In genomic region chr19:6720369-6721112, GRCh38 we compare ENCODE assay signal across 1 cellular context.
TF ChIP-seq lines count a peak whose summit lies in the region.

Gene C3 (minus strand): TSS chr19:6720650. CDS start chr19:6720589, 61 bp downstream.

TF ChIP-seq in K562, 482 proteins besides CTCF, POLR2A, EP300 and RAD21 (continued from another document):
- TF ChIP-seq GATAD2B (IDR thresholded peaks at IDR 0.05; ENCODE audit: borderline replicate concordance) = no peak
- TF ChIP-seq, protein P1, sequence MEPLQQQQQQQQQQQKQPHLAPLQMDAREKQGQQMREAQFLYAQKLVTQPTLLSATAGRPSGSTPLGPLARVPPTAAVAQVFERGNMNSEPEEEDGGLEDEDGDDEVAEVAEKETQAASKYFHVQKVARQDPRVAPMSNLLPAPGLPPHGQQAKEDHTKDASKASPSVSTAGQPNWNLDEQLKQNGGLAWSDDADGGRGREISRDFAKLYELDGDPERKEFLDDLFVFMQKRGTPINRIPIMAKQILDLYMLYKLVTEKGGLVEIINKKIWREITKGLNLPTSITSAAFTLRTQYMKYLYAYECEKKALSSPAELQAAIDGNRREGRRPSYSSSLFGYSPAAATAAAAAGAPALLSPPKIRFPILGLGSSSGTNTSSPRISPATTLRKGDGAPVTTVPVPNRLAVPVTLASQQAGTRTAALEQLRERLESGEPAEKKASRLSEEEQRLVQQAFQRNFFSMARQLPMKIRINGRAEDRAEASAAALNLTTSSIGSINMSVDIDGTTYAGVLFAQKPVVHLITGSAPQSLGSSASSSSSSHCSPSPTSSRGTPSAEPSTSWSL (CRISPR knock-in tag; IDR thresholded peaks at IDR 0.05; ENCODE audit: borderline replicate concordance) = no peak
- no peak for TF ChIP-seq WHSC1 (IDR thresholded peaks at IDR 0.05; ENCODE audit: low read length)
- no peak for TF ChIP-seq RBBP5 (IDR thresholded peaks at IDR 0.05; ENCODE audit: borderline replicate concordance, insufficient read depth, low read length, poor library complexity, severe bottlenecking)
- no peak for TF ChIP-seq ETV5 (CRISPR knock-in tag; IDR thresholded peaks at IDR 0.05; ENCODE audit: low read depth)
- TF ChIP-seq ZC3H4 (CRISPR knock-in tag; IDR thresholded peaks at IDR 0.05; ENCODE audit: borderline replicate concordance) = no peak
- no peak for TF ChIP-seq ZNF644 (tag; IDR thresholded peaks at IDR 0.05; ENCODE audit: low read depth)
- no peak for TF ChIP-seq THRB (CRISPR knock-in tag; conservative IDR thresholded peaks at IDR 0.05)
- TF ChIP-seq CEBPG (CRISPR knock-in tag; IDR thresholded peaks at IDR 0.05) = no peak
- peak in 1 of 2 experiments; percentile 34; a peak in 2 of 4 replicates for TF ChIP-seq CEBPG (tag; conservative IDR thresholded peaks at IDR 0.05 in 1 of 2, IDR thresholded peaks at IDR 0.05 in 1 of 2)
- TF ChIP-seq, protein P2, sequence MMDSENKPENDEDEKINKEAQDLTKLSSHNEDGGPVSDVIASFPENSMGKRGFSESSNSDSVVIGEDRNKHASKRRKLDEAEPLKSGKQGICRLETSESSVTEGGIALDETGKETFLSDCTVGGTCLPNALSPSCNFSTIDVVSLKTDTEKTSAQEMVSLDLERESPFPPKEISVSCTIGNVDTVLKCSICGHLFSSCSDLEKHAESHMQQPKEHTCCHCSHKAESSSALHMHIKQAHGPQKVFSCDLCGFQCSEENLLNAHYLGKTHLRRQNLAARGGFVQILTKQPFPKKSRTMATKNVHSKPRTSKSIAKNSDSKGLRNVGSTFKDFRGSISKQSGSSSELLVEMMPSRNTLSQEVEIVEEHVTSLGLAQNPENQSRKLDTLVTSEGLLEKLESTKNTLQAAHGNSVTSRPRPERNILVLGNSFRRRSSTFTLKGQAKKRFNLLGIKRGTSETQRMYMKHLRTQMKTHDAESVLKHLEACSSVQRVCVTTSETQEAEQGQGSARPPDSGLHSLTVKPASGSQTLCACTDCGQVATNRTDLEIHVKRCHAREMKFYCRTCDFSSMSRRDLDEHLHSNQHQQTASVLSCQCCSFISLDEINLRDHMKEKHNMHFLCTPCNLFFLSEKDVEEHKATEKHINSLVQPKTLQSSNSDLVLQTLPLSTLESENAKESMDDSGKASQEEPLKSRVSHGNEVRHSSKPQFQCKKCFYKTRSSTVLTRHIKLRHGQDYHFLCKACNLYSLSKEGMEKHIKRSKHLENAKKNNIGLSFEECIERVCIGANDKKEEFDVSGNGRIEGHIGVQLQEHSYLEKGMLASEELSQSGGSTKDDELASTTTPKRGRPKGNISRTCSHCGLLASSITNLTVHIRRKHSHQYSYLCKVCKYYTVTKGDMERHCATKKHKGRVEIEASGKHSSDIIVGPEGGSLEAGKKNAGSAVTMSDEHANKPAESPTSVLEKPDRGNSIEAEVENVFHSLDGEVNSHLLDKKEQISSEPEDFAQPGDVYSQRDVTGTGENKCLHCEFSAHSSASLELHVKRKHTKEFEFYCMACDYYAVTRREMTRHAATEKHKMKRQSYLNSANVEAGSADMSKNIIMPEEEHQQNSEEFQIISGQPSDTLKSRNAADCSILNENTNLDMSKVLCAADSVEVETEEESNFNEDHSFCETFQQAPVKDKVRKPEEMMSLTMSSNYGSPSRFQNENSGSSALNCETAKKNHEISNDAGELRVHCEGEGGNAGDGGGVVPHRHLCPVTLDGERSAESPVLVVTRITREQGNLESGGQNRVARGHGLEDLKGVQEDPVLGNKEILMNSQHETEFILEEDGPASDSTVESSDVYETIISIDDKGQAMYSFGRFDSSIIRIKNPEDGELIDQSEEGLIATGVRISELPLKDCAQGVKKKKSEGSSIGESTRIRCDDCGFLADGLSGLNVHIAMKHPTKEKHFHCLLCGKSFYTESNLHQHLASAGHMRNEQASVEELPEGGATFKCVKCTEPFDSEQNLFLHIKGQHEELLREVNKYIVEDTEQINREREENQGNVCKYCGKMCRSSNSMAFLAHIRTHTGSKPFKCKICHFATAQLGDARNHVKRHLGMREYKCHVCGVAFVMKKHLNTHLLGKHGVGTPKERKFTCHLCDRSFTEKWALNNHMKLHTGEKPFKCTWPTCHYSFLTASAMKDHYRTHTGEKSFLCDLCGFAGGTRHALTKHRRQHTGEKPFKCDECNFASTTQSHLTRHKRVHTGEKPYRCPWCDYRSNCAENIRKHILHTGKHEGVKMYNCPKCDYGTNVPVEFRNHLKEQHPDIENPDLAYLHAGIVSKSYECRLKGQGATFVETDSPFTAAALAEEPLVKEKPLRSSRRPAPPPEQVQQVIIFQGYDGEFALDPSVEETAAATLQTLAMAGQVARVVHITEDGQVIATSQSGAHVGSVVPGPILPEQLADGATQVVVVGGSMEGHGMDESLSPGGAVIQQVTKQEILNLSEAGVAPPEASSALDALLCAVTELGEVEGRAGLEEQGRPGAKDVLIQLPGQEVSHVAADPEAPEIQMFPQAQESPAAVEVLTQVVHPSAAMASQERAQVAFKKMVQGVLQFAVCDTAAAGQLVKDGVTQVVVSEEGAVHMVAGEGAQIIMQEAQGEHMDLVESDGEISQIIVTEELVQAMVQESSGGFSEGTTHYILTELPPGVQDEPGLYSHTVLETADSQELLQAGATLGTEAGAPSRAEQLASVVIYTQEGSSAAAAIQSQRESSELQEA (IDR thresholded peaks at IDR 0.05; ENCODE audit: low read depth) = no peak
- TF ChIP-seq KAT8 (IDR thresholded peaks at IDR 0.05; ENCODE audit: low read depth) = no peak
- no peak for TF ChIP-seq TGIF2 (CRISPR knock-in tag; IDR thresholded peaks at IDR 0.05)
- TF ChIP-seq PRDM10 (IDR thresholded peaks at IDR 0.05; ENCODE audit: partially characterized antibody) = peak; percentile 85
- TF ChIP-seq CBFB (CRISPR knock-in tag; IDR thresholded peaks at IDR 0.05) = no peak
- 0 out of 2 replicates have a peak, but pooled peaks have one; percentile 6 for TF ChIP-seq BHLHE40 (IDR thresholded peaks at IDR 0.05; ENCODE audit: low read length)
- no peak for TF ChIP-seq GTF2E2 (tag; IDR thresholded peaks at IDR 0.05)
- no peak for TF ChIP-seq TAF15 (IDR thresholded peaks at IDR 0.05; ENCODE audit: low read depth, low read length)
- TF ChIP-seq ZFP1 (CRISPR knock-in tag; IDR thresholded peaks at IDR 0.05) = no peak
- no peak for TF ChIP-seq RBM25 (IDR thresholded peaks at IDR 0.05; ENCODE audit: low read depth, low read length, severe bottlenecking)
- TF ChIP-seq ZNF764 (CRISPR knock-in tag; IDR thresholded peaks at IDR 0.05; ENCODE audit: low read depth) = no peak
- no peak for TF ChIP-seq ZKSCAN8 (CRISPR knock-in tag; IDR thresholded peaks at IDR 0.05)
- 0 out of 2 replicates have a peak, but pooled peaks have one; percentile 46 for TF ChIP-seq ZNF740 (CRISPR knock-in tag; IDR thresholded peaks at IDR 0.05)
- no peak for TF ChIP-seq ZNF740 (tag; IDR thresholded peaks at IDR 0.05)
- no peak for TF ChIP-seq ELF4 (CRISPR knock-in tag; IDR thresholded peaks at IDR 0.05)
- TF ChIP-seq, protein P3, sequence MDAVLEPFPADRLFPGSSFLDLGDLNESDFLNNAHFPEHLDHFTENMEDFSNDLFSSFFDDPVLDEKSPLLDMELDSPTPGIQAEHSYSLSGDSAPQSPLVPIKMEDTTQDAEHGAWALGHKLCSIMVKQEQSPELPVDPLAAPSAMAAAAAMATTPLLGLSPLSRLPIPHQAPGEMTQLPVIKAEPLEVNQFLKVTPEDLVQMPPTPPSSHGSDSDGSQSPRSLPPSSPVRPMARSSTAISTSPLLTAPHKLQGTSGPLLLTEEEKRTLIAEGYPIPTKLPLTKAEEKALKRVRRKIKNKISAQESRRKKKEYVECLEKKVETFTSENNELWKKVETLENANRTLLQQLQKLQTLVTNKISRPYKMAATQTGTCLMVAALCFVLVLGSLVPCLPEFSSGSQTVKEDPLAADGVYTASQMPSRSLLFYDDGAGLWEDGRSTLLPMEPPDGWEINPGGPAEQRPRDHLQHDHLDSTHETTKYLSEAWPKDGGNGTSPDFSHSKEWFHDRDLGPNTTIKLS (IDR thresholded peaks at IDR 0.05; ENCODE audit: borderline replicate concordance, low read depth) = no peak
- TF ChIP-seq SIX5 (IDR thresholded peaks at IDR 0.05; ENCODE audit: borderline replicate concordance in 1 of 2, insufficient read depth in 1 of 2, low read depth in 1 of 2, low read length in 2 of 2) = no peak
- TF ChIP-seq KDM4B (IDR thresholded peaks at IDR 0.05; ENCODE audit: borderline replicate concordance in 2 of 2, low read depth in 1 of 2) = 0 out of 4 replicates have a peak, but pooled peaks of 1 of the 2 experiments have one; percentile 61
